In genomic region chr15:88802250-88802990, GRCh38 we compare ENCODE assay signal across 11 cellular contexts. TPM values are rescaled to one million over a fixed set of nuclear protein-coding genes. Genes with fewer than 3 reads are reported as not detected.
DNase-seq lines count a peak whose midpoint lies in the region; ATAC-seq and TF ChIP-seq lines count a peak whose summit lies in the region.
"Had no signal": no experiment of that assay in that cellular context is flagged by ENCODE, and none has a peak within 500 bp of the region (broad histone marks: within the 10 kb centered on the region; RNA-seq: fewer than 3 reads in every experiment).

No MANE protein-coding gene starts in this region.

- H3K9ac ChIP-seq in adipocyte (ENCODE audit: low read length): peak overlapping the region; percentile 22

- DNase-seq in cardiac muscle cell (ENCODE audit: low read depth in 1 of 2, low spot score in 1 of 2): no peak
- DNase-seq in right atrium auricular region (ENCODE audit: low spot score): no peak
- no peak for DNase-seq in adipocyte (ENCODE audit: low read depth)
- peak; percentile 47 for DNase-seq in islet precursor cell
- DNase-seq in testis: no peak
- DNase-seq in KBM-7: no peak
- no peak for DNase-seq in dedifferentiated amniotic fluid mesenchymal stem cell (ENCODE audit: extremely low spot score)
- DNase-seq: Kasumi-1 had no signal

- no peak overlapping the region for H3K27ac ChIP-seq in cardiac muscle cell
- no peak overlapping the region for H3K27ac ChIP-seq in right atrium auricular region
- H3K27ac ChIP-seq in testis: no peak overlapping the region

- H3K36me3 ChIP-seq in cardiac muscle cell: no peaks in the 10 kb centered on the region
- H3K36me3 ChIP-seq in right atrium auricular region: no peaks in the 10 kb centered on the region
- H3K36me3 ChIP-seq in adipocyte (ENCODE audit: control insufficient read depth, insufficient read depth, low read length, severe bottlenecking): no peaks in the 10 kb centered on the region
- no peaks in the 10 kb centered on the region for H3K36me3 ChIP-seq in testis (ENCODE audit: low read depth, missing control alignments)

- ATAC-seq in GM19023 (IDR thresholded peaks at IDR 0.05; ENCODE audit: unreplicated experiment): no peak
- ATAC-seq: Panc1 had no signal

- H3K27me3 ChIP-seq in cardiac muscle cell (peaks cover 78% of the 10 kb centered on the region), right atrium auricular region (peaks cover 0 to 12% of the 10 kb centered on the region in 2 donors), adipocyte (replicated peaks; ENCODE audit: control insufficient read depth, insufficient read depth, low read length) (peaks cover 41% of the 10 kb centered on the region), testis (no peaks in the 10 kb centered on the region)

- no peak for TF ChIP-seq POLR2A in testis (IDR thresholded peaks at IDR 0.05)

- TF ChIP-seq CTCF in cardiac muscle cell (IDR thresholded peaks at IDR 0.05; ENCODE audit: low read depth, low read length) (no peak), right atrium auricular region (IDR thresholded peaks at IDR 0.05) (no peak), testis (IDR thresholded peaks at IDR 0.05) (no peak)

- intact Hi-C loops in testis (cut with DNase I; ENCODE audit: low total_unique reads): no loop called here

- WGBS in testis, 2 donors: 12 to 14% methylated on average over 14 to 20 of the region's 20 CpGs

- peak overlapping the region; percentile 56 for H3K4me3 ChIP-seq in cardiac muscle cell
- H3K4me3 ChIP-seq in right atrium auricular region: peak overlapping the region in 1 of 2 donors; percentile 34
- peak overlapping the region; percentile 62 for H3K4me3 ChIP-seq in adipocyte (ENCODE audit: low read length)
- peak overlapping the region; percentile 31 to 51 for H3K4me3 ChIP-seq in testis

- H3K9me3 ChIP-seq in cardiac muscle cell (ENCODE audit: low read depth): no peaks in the 10 kb centered on the region
- no peaks in the 10 kb centered on the region for H3K9me3 ChIP-seq in right atrium auricular region
- no peaks in the 10 kb centered on the region for H3K9me3 ChIP-seq in adipocyte (ENCODE audit: control insufficient read depth, low read length)
- H3K9me3 ChIP-seq in testis: no peaks in the 10 kb centered on the region

- in situ Hi-C loops in KBM-7 (cut with MboI; ENCODE audit: low pct_unique_long_range_greater_than_20kb, low sequenced_read_pairs): no loop called here

- H3K4me1 ChIP-seq in cardiac muscle cell (ENCODE audit: low read depth) (no peaks in the 10 kb centered on the region), right atrium auricular region (peaks cover 0 to 9% of the 10 kb centered on the region in 2 donors), adipocyte (ENCODE audit: control insufficient read depth, insufficient read depth, low read length) (peaks cover 4% of the 10 kb centered on the region), testis (no peaks in the 10 kb centered on the region)

RNA-seq across cellular contexts. Expression of gene ACAN, which starts 0.8 kb away (rescaled TPM):
- total RNA-seq in cardiac muscle cell (0.67 and 0.71 TPM in 2 replicates), right atrium auricular region (under 1 TPM in 1 of 2 donors, not detected in 1; 0.16 TPM), testis (1 to 10 TPM; 4.1 to 6.6 TPM)
- polyA plus RNA-seq in cardiac muscle cell (0.51 and 0.91 TPM in 2 replicates), testis (ENCODE audit: insufficient read depth, low read depth, low replicate concordance) (2.4 TPM)
- total RNA-seq: activated T-helper 2 cell treated with anti-CD3 and anti-CD28 coated beads, Interferon-gamma antibody, Interleukin-2, Interleukin-4, amounts not matched to agents 10 μg/mL and 5 μg/mL and 100 μg/mL, durations not matched to agents 14 hours and 24 hours and 36 hours had no signal
